In genomic region chr2:96554293-96555145, GRCh38 we compare ENCODE assay signal across 1 cellular context.
TF ChIP-seq lines count a peak whose summit lies in the region.

No MANE protein-coding gene starts in this region.

TF ChIP-seq in HepG2, 621 proteins besides CTCF, POLR2A, EP300 and RAD21 (continued from another document):
- TF ChIP-seq ZNF619 (CRISPR knock-in tag; IDR thresholded peaks at IDR 0.05) (peak; percentile 79; the same call in 1 of the 2 replicates), NCOA5 (CRISPR knock-in tag; IDR thresholded peaks at IDR 0.05) (no peak), ZSCAN25 (CRISPR knock-in tag; IDR thresholded peaks at IDR 0.05) (no peak), ZKSCAN5 (CRISPR knock-in tag; IDR thresholded peaks at IDR 0.05) (no peak), ZNF17 (CRISPR knock-in tag; IDR thresholded peaks at IDR 0.05) (no peak), CBX1 (IDR thresholded peaks at IDR 0.05; ENCODE audit: low read depth) (peak; percentile 42), ZNF430 (CRISPR knock-in tag; IDR thresholded peaks at IDR 0.05) (peak; percentile 42; the same call in 1 of the 2 replicates), NR0B2 (CRISPR knock-in tag; IDR thresholded peaks at IDR 0.05) (no peak), MATR3 (CRISPR knock-in tag; IDR thresholded peaks at IDR 0.05) (no peak)
